In genomic region chr2:95721726-95722125, GRCh38 we compare ENCODE assay signal across 3 cellular contexts.
"Had no signal": no experiment of that assay in that cellular context is flagged by ENCODE, and none has a peak within 500 bp of the region (broad histone marks: within the 10 kb centered on the region; RNA-seq: fewer than 3 reads in every experiment).

No MANE protein-coding gene starts in this region.

- H3K4me3 ChIP-seq: GM12878 had no signal

- DNase-seq: GDM1, GF-D8 had no signal

- ATAC-seq: GM12878 had no signal
